Comparison of ENCODE assay signal across 22 cellular contexts in the genomic region with DNA sequence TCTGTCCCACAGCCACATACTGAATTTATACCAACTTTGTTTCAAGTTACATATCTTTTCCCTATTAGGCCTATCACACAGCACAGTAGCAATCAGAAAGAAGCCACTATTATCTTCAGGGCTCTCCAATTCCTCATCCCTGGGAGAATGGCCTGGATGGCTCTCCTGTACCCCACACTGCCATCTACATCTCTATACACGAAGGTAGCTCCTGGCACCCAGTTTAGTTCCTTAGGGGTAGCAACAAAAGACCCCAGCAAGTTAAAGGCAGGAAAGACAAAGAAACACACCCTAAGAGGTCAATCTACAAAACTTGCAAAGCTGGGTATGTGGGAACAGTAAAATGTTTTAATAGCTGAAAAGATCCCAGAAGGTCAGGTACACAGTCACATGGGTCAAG.
"Had no signal": no experiment of that assay in that cellular context is flagged by ENCODE, and none has a peak within 500 bp of the region (broad histone marks: within the 10 kb centered on the region; RNA-seq: fewer than 3 reads in every experiment).

No MANE protein-coding gene starts in this region.

- DNase-seq: hippocampal formation; islet precursor cell; left ventricle myocardium inferior; mesendoderm; naive B cell; natural killer cell; ovary; retina; right cardiac atrium; stimulated activated CD4-positive, alpha-beta T cell treated with anti-CD3 and anti-CD28 coated beads, Interleukin-12 subunit alpha, Interleukin-12 subunit beta, amount 100 ng/mL, for 4 hours; stimulated activated CD4-positive, alpha-beta T cell treated with anti-CD3 and anti-CD28 coated beads, Interleukin-15, amount 100 ng/mL, for 24 hours; stimulated activated CD4-positive, alpha-beta T cell treated with anti-CD3 and anti-CD28 coated beads, Interleukin-2, amount 100 ng/mL, for 24 hours; stimulated activated CD4-positive, alpha-beta T cell treated with anti-CD3 and anti-CD28 coated beads, Interleukin-4, amount 100 ng/mL, for 1 hour; stimulated activated naive CD4-positive, alpha-beta T cell; tibial artery; trophoblast cell; uterus had no signal

- H3K27me3 ChIP-seq: ovary, suprapubic skin, tibial artery, uterus had no signal

- H3K36me3 ChIP-seq: ovary, prostate gland, suprapubic skin, thoracic aorta, uterus had no signal

- H3K4me3 ChIP-seq: left ventricle myocardium inferior, lung, ovary, prostate gland, skin epidermis, suprapubic skin, thoracic aorta, tibial artery, uterus had no signal

- H3K9me3 ChIP-seq: left ventricle myocardium inferior, ovary, prostate gland, suprapubic skin, thoracic aorta, tibial artery, uterus had no signal

- H3K4me1 ChIP-seq: prostate gland, suprapubic skin, tibial artery, uterus had no signal

- H3K27ac ChIP-seq: left ventricle myocardium inferior, ovary, prostate gland, skin epidermis, suprapubic skin, thoracic aorta, tibial artery, uterus had no signal
